1 cellular context compared by ENCODE assay signal in genomic region chr2:3626118-3626816, GRCh38.
TF ChIP-seq lines count a peak whose summit lies in the region.

No MANE protein-coding gene starts in this region.

TF ChIP-seq in liver, 16 proteins besides CTCF, POLR2A, EP300 and RAD21 (continued from another document):
- TF ChIP-seq ZBTB33 (IDR thresholded peaks at IDR 0.05) = no peak
- TF ChIP-seq MAX (IDR thresholded peaks at IDR 0.05) = no peak
- TF ChIP-seq TAF1 (conservative IDR thresholded peaks at IDR 0.05) = no peak
- no peak for TF ChIP-seq FOXA2 (IDR thresholded peaks at IDR 0.05)
- TF ChIP-seq HNF4G (IDR thresholded peaks at IDR 0.05) = no peak
- TF ChIP-seq GABPA (IDR thresholded peaks at IDR 0.05 in 1 of 2, conservative IDR thresholded peaks at IDR 0.05 in 1 of 2) = peak in 1 of 2 donors; percentile 33
- TF ChIP-seq ATF3 (IDR thresholded peaks at IDR 0.05) = no peak
- peak; percentile 100 for TF ChIP-seq NR2F2 (IDR thresholded peaks at IDR 0.05)
- no peak for TF ChIP-seq EGR1 (IDR thresholded peaks at IDR 0.05; ENCODE audit: low read depth in 2 of 2)
- TF ChIP-seq RXRA (IDR thresholded peaks at IDR 0.05) = peak; percentile 75 to 85
- no peak for TF ChIP-seq REST (IDR thresholded peaks at IDR 0.05)
